8 cellular contexts compared by ENCODE assay signal in genomic region chr13:21297452-21297851, GRCh38.
A peak's percentile ranks its signal among the peaks of the same experiment; 100 is the strongest.
DNase-seq lines count a peak whose midpoint lies in the region; ATAC-seq, FAIRE-seq and TF ChIP-seq lines count a peak whose summit lies in the region.

No MANE protein-coding gene starts in this region.

- peaks cover 26% of the 10 kb centered on the region for H3K4me1 ChIP-seq in BLaER1

- H3K27ac Mint-ChIP-seq in activated B cell treated with CpG ODN at 0.5 μM for 24 hours (peak overlapping the region; percentile 77), immature natural killer cell (peak overlapping the region; percentile 60 to 91 (median 86))

- POLR2A ChIA-PET in activated B cell treated with CpG ODN at 0.5 μM for 24 hours (lab: Charles Lee), result interaction anchor here (0.8 to 2.1 kb wide), 5 partner anchors 121 to 306 kb away, joined by 3 to 15 read pairs (median 4); partner anchors contain the start of genes MICU2, MRPL57, SKA3 and ZDHHC20

- peak overlapping the region; percentile 81 for H3K9ac ChIP-seq in BLaER1

- no peak for FAIRE-seq in urothelium cell line (lab: Jason Lieb, UNC)

- H3K9me3 Mint-ChIP-seq in activated B cell treated with CpG ODN at 0.5 μM for 24 hours, result no peaks in the 10 kb centered on the region
- no peaks in the 10 kb centered on the region for H3K9me3 Mint-ChIP-seq in immature natural killer cell

- H3K4me3 Mint-ChIP-seq in activated B cell treated with CpG ODN at 0.5 μM for 24 hours, result peak overlapping the region; percentile 89
- peak overlapping the region; percentile 83 to 90 (median 85) for H3K4me3 Mint-ChIP-seq in immature natural killer cell

- peak overlapping the region; percentile 88 for H3K4me2 ChIP-seq in BLaER1

- TF ChIP-seq CTCF in HFF-Myc (IDR thresholded peaks at IDR 0.05; ENCODE audit: low read depth, low read length, missing control alignments), result no peak
- peak; percentile 7 for TF ChIP-seq CTCF in activated B cell treated with CpG ODN at 0.5 μM for 24 hours (IDR thresholded peaks at IDR 0.05)

- H3K36me3 ChIP-seq in BLaER1, result no peaks in the 10 kb centered on the region

- intact Hi-C loops in activated B cell treated with CpG ODN at 0.5 μM for 24 hours (cut with micrococcal nuclease), result loop anchor here (1.0 to 10.0 kb wide), 7 partner anchors 180 to 1433 kb away; partner anchors contain the start of genes EEF1AKMT1, FGF9, IFT88 and IL17D

- no peaks in the 10 kb centered on the region for H3K36me3 Mint-ChIP-seq in activated B cell treated with CpG ODN at 0.5 μM for 24 hours (ENCODE audit: low read depth)
- no peaks in the 10 kb centered on the region for H3K36me3 Mint-ChIP-seq in immature natural killer cell

- H3K27ac ChIP-seq in BLaER1 (peak overlapping the region; percentile 7; the same call in 1 of the 2 replicates), substantia nigra (ENCODE audit: low read depth, low read length, poor library complexity, severe bottlenecking) (peak overlapping the region; percentile 92)

- H3K27me3 Mint-ChIP-seq in activated B cell treated with CpG ODN at 0.5 μM for 24 hours, result no peaks in the 10 kb centered on the region
- peaks cover 2 to 6% (median 5%) of the 10 kb centered on the region in 3 donors for H3K27me3 Mint-ChIP-seq in immature natural killer cell (ENCODE audit: low read depth in 3 of 3)

- no peaks in the 10 kb centered on the region for H3K9me3 ChIP-seq in BLaER1

- 0 out of 2 replicates have a peak, but pooled peaks cover 8% of the 10 kb centered on the region for H4K20me1 ChIP-seq in BLaER1

- ATAC-seq in activated B cell treated with CpG ODN at 0.5 μM for 24 hours (ENCODE audit: low read depth) (no peak), GM19023 (IDR thresholded peaks at IDR 0.05; ENCODE audit: unreplicated experiment) (no peak)

- H3K4me3 ChIP-seq in BLaER1 (peak overlapping the region; percentile 96), HFF-Myc (replicated peaks; ENCODE audit: low read depth, low read length) (peak overlapping the region; percentile 90)

- CTCF ChIA-PET in activated B cell treated with CpG ODN at 0.5 μM for 24 hours (lab: Charles Lee), result interaction anchor here (0.9 to 2.7 kb wide), 10 partner anchors 11 to 306 kb away, joined by 3 to 42 read pairs (median 4); partner anchors contain the start of genes MICU2, MRPL57, SKA3 and ZDHHC20

- DNase-seq in HFF-Myc (ENCODE audit: extremely low read depth, low read depth) (no peak), activated B cell treated with CpG ODN at 0.5 μM for 24 hours (no peak), immature natural killer cell (no peak), substantia nigra (lab: John Stamatoyannopoulos, UW) (no peak), globus pallidus (ENCODE audit: low spot score) (no peak), urothelium cell line (ENCODE audit: low spot score) (no peak)

- H3K27me3 ChIP-seq in BLaER1, result no peaks in the 10 kb centered on the region

- H3K4me1 Mint-ChIP-seq in activated B cell treated with CpG ODN at 0.5 μM for 24 hours (peaks cover 18% of the 10 kb centered on the region), immature natural killer cell (peaks cover 18 to 26% of the 10 kb centered on the region in 2 donors)
